Comparison of ENCODE assay signal across 11 cellular contexts in the genomic region with DNA sequence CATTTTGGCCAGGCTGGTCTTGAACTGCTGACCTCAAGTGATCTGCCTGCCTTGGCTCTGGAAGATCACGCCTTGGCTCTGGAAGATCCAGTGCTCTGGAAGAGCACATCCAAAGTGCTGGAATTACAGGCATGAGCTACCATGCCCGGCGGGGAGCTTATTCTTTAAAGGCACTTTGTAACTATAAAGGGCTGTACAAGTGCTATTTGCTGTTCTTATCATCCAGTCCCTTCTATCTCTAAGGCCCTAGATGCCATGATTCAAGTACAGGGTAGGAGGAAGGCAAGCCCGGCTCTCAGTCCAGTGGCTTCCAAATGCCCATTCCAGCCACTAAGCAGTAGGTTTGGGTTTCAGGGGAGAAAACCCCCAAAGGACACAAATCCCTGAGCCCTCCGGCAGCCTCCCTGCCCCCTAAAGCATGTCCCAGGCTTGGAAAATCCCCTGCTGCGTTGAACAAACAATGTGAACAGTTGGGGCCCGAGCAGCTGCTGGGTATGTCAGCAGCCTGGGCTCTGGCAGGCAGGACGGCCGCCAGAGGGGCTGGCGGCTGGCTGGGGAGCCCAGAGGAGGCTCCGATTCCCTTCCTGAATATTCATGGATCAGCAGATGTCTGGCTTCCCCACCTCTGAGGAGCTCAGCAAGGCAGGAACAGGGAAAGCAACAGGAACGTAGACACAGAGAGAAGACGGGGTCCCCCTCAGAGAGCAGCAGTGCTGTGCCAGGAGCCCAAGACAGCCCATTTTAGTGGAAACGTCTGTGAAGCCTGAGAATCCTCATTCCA. TPM values are rescaled to one million over a fixed set of nuclear protein-coding genes. Genes with fewer than 3 reads are reported as not detected.
A peak's percentile ranks its signal among the peaks of the same experiment; 100 is the strongest.
DNase-seq lines count a peak whose midpoint lies in the region; ATAC-seq and TF ChIP-seq lines count a peak whose summit lies in the region.
"Had no signal": no experiment of that assay in that cellular context is flagged by ENCODE, and none has a peak within 500 bp of the region (broad histone marks: within the 10 kb centered on the region; RNA-seq: fewer than 3 reads in every experiment).

No MANE protein-coding gene starts in this region.

- H3K9me3 Mint-ChIP-seq in activated T-helper 17 cell treated with anti-CD3 and anti-CD28 coated beads, Interleukin-2, amount 50 U/mL, for 72 hours: no peaks in the 10 kb centered on the region
- no peaks in the 10 kb centered on the region for H3K9me3 Mint-ChIP-seq in Calu3 (ENCODE audit: low read depth, unreplicated experiment)

- TF ChIP-seq CTCF in osteoblast (IDR thresholded peaks at IDR 0.05; ENCODE audit: extremely low read depth, low read depth, low read length) (no peak), Calu3 (IDR thresholded peaks at IDR 0.05; ENCODE audit: unreplicated experiment) (no peak)

- no peak overlapping the region for H3K4me3 ChIP-seq in osteoblast (ENCODE audit: insufficient read depth, low read length)

- no peak overlapping the region for H3K27ac Mint-ChIP-seq in activated T-helper 17 cell treated with anti-CD3 and anti-CD28 coated beads, Interleukin-2, amount 50 U/mL, for 72 hours
- no peak overlapping the region for H3K27ac Mint-ChIP-seq in Calu3 (ENCODE audit: unreplicated experiment)

- no peak for ATAC-seq in HG03521 (IDR thresholded peaks at IDR 0.05; ENCODE audit: unreplicated experiment)
- no peak for ATAC-seq in activated T-helper 17 cell treated with anti-CD3 and anti-CD28 coated beads, Interleukin-2, amount 50 U/mL, for 72 hours (replicated peaks)

- H3K4me1 ChIP-seq in osteoblast (ENCODE audit: insufficient read depth, low read length): no peaks in the 10 kb centered on the region

- in situ Hi-C loops in G401 (cut with HindIII; ENCODE audit: low sequenced_read_pairs): no loop called here

- no TSS peak for BruUV-seq in Calu3 (replicated peaks; lab: Mats Ljungman, UMichigan)

- CTCF ChIA-PET in Calu3 (lab: Charles Lee): interaction anchor here (1.3 kb wide), 1 partner anchor 52 kb away, joined by 3 read pairs; no protein-coding TSS in a partner anchor

- H3K36me3 ChIP-seq in osteoblast (ENCODE audit: insufficient read depth, low read length): no peaks in the 10 kb centered on the region
- H3K36me3 ChIP-seq: neutrophil had no signal

- H3K9me3 ChIP-seq in osteoblast (ENCODE audit: low read depth, low read length): no peaks in the 10 kb centered on the region
- H3K9me3 ChIP-seq: neutrophil, SK-N-SH had no signal

- H3K4me3 Mint-ChIP-seq in activated T-helper 17 cell treated with anti-CD3 and anti-CD28 coated beads, Interleukin-2, amount 50 U/mL, for 72 hours: no peak overlapping the region
- no peak overlapping the region for H3K4me3 Mint-ChIP-seq in Calu3 (ENCODE audit: low read depth, unreplicated experiment)

- H4K20me1 ChIP-seq in osteoblast (ENCODE audit: insufficient read depth, low read length): no peaks in the 10 kb centered on the region

- H3K79me2 ChIP-seq in osteoblast (ENCODE audit: insufficient read depth, low read length): no peaks in the 10 kb centered on the region

- H3K27ac ChIP-seq in osteoblast (ENCODE audit: low read depth, low read length): no peak overlapping the region
- H3K27ac ChIP-seq: neutrophil had no signal

- DNase-seq in G401 (ENCODE audit: low spot score): peak; percentile 34
- peak; percentile 19 for DNase-seq in NCI-H774 (lab: John Stamatoyannopoulos, UW)
- peak; percentile 62 for DNase-seq in glomerular visceral epithelial cell (ENCODE audit: extremely low spot score)
- DNase-seq in osteoblast (ENCODE audit: insufficient read length, low spot score, missing footprints): peak; percentile 91
- DNase-seq in GF-D8 (lab: John Stamatoyannopoulos, UW): no peak
- no peak for DNase-seq in Calu3
- DNase-seq: amniotic stem cell, SK-N-SH had no signal

- H3K27me3 Mint-ChIP-seq in activated T-helper 17 cell treated with anti-CD3 and anti-CD28 coated beads, Interleukin-2, amount 50 U/mL, for 72 hours: peaks cover 35% of the 10 kb centered on the region
- H3K27me3 Mint-ChIP-seq in Calu3 (ENCODE audit: unreplicated experiment): peaks cover 39% of the 10 kb centered on the region

- H2AFZ ChIP-seq in osteoblast (ENCODE audit: low read length): peak overlapping the region; percentile 68

- no peaks in the 10 kb centered on the region for H3K4me1 Mint-ChIP-seq in activated T-helper 17 cell treated with anti-CD3 and anti-CD28 coated beads, Interleukin-2, amount 50 U/mL, for 72 hours
- H3K4me1 Mint-ChIP-seq in Calu3 (ENCODE audit: low read depth, unreplicated experiment): peaks cover 21% of the 10 kb centered on the region

- intact Hi-C loops in Calu3 (cut with micrococcal nuclease; ENCODE audit: unreplicated experiment): no loop called here

- H3K36me3 Mint-ChIP-seq in activated T-helper 17 cell treated with anti-CD3 and anti-CD28 coated beads, Interleukin-2, amount 50 U/mL, for 72 hours (ENCODE audit: low read depth): no peaks in the 10 kb centered on the region
- H3K36me3 Mint-ChIP-seq in Calu3 (ENCODE audit: insufficient read depth, unreplicated experiment): no peaks in the 10 kb centered on the region

- no peak overlapping the region for H3K4me2 ChIP-seq in osteoblast (ENCODE audit: insufficient read depth, low read length)
- H3K4me2 ChIP-seq: SK-N-SH had no signal

- H3K27me3 ChIP-seq in osteoblast (ENCODE audit: insufficient read depth, low read length): peaks cover 7% of the 10 kb centered on the region

RNA-seq across cellular contexts. Expression of a gene that starts 7.7 kb away (rescaled TPM):
- total RNA-seq in G401 (2014; rRNA removed; shearing (Covaris generic)): 2.5 and 3.0 TPM in 2 replicates
- total RNA-seq in osteoblast: 3.6 and 6.2 TPM in 2 replicates
- total RNA-seq in activated T-helper 17 cell treated with anti-CD3 and anti-CD28 coated beads, Interleukin-2, amount 50 U/mL, for 72 hours: under 1 TPM; 0.15 to 0.66 TPM
- total RNA-seq in Calu3 (2022): 0.17 and 0.64 TPM in 2 replicates

RNA-seq across cellular contexts. Expression of a gene that starts 37.2 kb away (rescaled TPM):
- 7.9 and 20.1 TPM in 2 replicates for total RNA-seq in G401 (2014; rRNA removed; shearing (Covaris generic))
- total RNA-seq in osteoblast (0.29 TPM in 1 of 2 replicates, not detected in the other), Calu3 (2022) (not detected in 2 replicates)
- total RNA-seq in activated T-helper 17 cell treated with anti-CD3 and anti-CD28 coated beads, Interleukin-2, amount 50 U/mL, for 72 hours: not detected

Comparison
In these comparisons a context has a peak if more than half of its experiments do, and no peak if none do; other contexts are left out.
1. DNase-seq: peak in G401 (single experiment), NCI-H774 (single experiment), glomerular visceral epithelial cell (single experiment) and osteoblast (single experiment); none in GF-D8 (single experiment) and Calu3 (single experiment).